1 cellular context compared by ENCODE assay signal in genomic region chr20:63036266-63036665, GRCh38.
TF ChIP-seq lines count a peak whose summit lies in the region.

No MANE protein-coding gene starts in this region.

TF ChIP-seq in WTC11, 78 proteins besides CTCF, POLR2A, EP300 and RAD21 (continued from another document):
- TF ChIP-seq PRDM15 (CRISPR knock-in tag; IDR thresholded peaks at IDR 0.05) (no peak), NR2C2 (CRISPR knock-in tag; IDR thresholded peaks at IDR 0.05) (no peak), ARID4B (CRISPR knock-in tag; IDR thresholded peaks at IDR 0.05; ENCODE audit: borderline replicate concordance) (no peak), TEAD4 (CRISPR knock-in tag; IDR thresholded peaks at IDR 0.05) (no peak), ZNF416 (CRISPR knock-in tag; IDR thresholded peaks at IDR 0.05) (no peak), KAT7 (CRISPR knock-in tag; IDR thresholded peaks at IDR 0.05; ENCODE audit: borderline replicate concordance) (no peak), NFYB (CRISPR knock-in tag; conservative IDR thresholded peaks at IDR 0.05; ENCODE audit: low read depth) (no peak), ESRRA (CRISPR knock-in tag; IDR thresholded peaks at IDR 0.05; ENCODE audit: borderline replicate concordance) (no peak)
